Comparison of ENCODE assay signal across 20 cellular contexts in the genomic region with DNA sequence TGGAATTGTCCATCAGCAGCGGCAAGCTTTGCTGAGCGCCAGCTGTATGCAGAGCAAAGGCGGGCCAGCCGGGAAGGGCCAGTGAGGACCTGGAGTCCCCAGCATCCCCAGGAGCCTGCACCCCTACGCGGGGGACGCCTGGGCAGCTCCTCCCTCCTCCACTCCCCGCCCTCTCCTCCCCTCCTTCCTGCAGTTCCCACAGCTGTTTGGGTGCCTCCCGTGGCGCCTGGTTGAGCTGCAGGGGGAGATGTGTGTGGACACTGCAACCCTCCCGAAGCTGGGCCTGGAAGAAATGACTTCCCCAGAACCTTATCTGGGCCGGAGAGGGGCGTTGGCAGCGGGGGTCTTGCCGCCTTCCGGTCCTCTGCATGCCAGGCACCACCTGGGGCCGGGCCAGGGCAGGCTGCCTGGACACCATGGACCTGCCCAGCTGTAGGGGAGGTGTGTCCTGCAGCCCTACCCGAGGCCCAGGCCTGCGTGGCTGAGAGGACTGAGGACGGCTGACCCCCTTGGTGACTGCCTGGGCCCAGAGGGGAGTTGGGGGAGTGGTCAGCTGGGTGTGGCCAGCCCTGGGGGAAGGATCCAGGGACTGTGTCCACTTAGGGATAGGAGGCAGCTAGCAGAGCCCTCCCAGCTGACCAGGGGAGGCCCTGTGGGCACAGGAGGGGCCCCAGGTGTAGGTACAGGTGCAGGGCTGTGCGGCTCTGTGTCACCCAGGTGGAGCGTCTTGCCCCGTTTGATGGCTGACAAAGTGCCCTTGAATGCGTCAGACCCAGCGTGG. TPM values are rescaled to one million over a fixed set of nuclear protein-coding genes. Genes with fewer than 3 reads are reported as not detected.
DNase-seq lines count a peak whose midpoint lies in the region; ATAC-seq and TF ChIP-seq lines count a peak whose summit lies in the region.
"Had no signal": no experiment of that assay in that cellular context is flagged by ENCODE, and none has a peak within 500 bp of the region (broad histone marks: within the 10 kb centered on the region; RNA-seq: fewer than 3 reads in every experiment).

No MANE protein-coding gene starts in this region.

- H3K27ac Mint-ChIP-seq in activated CD4-positive, alpha-beta memory T cell treated with anti-CD3 and anti-CD28 coated beads for 36 hours, result no peak overlapping the region
- H3K27ac Mint-ChIP-seq: CD8-positive, alpha-beta memory T cell; immature natural killer cell had no signal

- intact Hi-C loops in posterior vena cava (cut with DNase I), result loop anchor here in 1 of 2 donors (5.0 kb wide), 1 partner anchor 201 kb away; no protein-coding TSS in a partner anchor
- intact Hi-C loops in activated CD4-positive, alpha-beta memory T cell treated with anti-CD3 and anti-CD28 coated beads for 36 hours (cut with micrococcal nuclease), result no loop called here

- TF ChIP-seq CTCF in fibroblast of the aortic adventitia (IDR thresholded peaks at IDR 0.05; ENCODE audit: insufficient read depth, low read length), result peak; percentile 34

- no peaks in the 10 kb centered on the region for H3K36me3 Mint-ChIP-seq in activated CD4-positive, alpha-beta memory T cell treated with anti-CD3 and anti-CD28 coated beads for 36 hours
- H3K36me3 Mint-ChIP-seq: CD8-positive, alpha-beta memory T cell; immature natural killer cell had no signal

- H3K4me3 Mint-ChIP-seq in activated CD4-positive, alpha-beta memory T cell treated with anti-CD3 and anti-CD28 coated beads for 36 hours, result no peak overlapping the region
- H3K4me3 Mint-ChIP-seq: CD8-positive, alpha-beta memory T cell; immature natural killer cell had no signal

- no peak for ATAC-seq in HG03175 (IDR thresholded peaks at IDR 0.05; ENCODE audit: unreplicated experiment)
- ATAC-seq: Panc1 had no signal

- POLR2A ChIA-PET in activated CD4-positive, alpha-beta memory T cell treated with anti-CD3 and anti-CD28 coated beads for 36 hours (lab: Charles Lee), result no interaction called here

- in situ Hi-C loops in G401 (cut with HindIII; ENCODE audit: low sequenced_read_pairs), result no loop called here

- peak; percentile 43 for DNase-seq in DMS53 (lab: John Stamatoyannopoulos, UW)
- DNase-seq in DMS53 treated with DMSO at 0.1 percent for 48 hours (lab: John Stamatoyannopoulos, UW; ENCODE audit: unreplicated experiment), result no peak
- peak; percentile 49 for DNase-seq in NCI-H226
- peak; percentile 19 for DNase-seq in fibroblast of the aortic adventitia (ENCODE audit: low read depth)
- peak; percentile 77 for DNase-seq in posterior vena cava (ENCODE audit: low spot score)
- no peak for DNase-seq in G401 (ENCODE audit: low spot score)
- DNase-seq in activated CD4-positive, alpha-beta memory T cell treated with anti-CD3 and anti-CD28 coated beads for 36 hours, result no peak
- DNase-seq: activated CD4-positive, alpha-beta T cell treated with anti-CD3 and anti-CD28 coated beads for 4 hours; activated T-cell treated with anti-CD3 and anti-CD28 coated beads, Interleukin-2, amount 50 U/mL, for 1 hour; immature natural killer cell; NCI-H187 treated with DMSO at 0.1 percent for 48 hours; NCI-H526; testis had no signal

- H3K4me3 ChIP-seq in fibroblast of the aortic adventitia (ENCODE audit: low read depth, low read length), result no peak overlapping the region
- H3K4me3 ChIP-seq: testis had no signal

- peaks cover 4% of the 10 kb centered on the region for H3K4me1 Mint-ChIP-seq in activated CD4-positive, alpha-beta memory T cell treated with anti-CD3 and anti-CD28 coated beads for 36 hours (ENCODE audit: low read depth)

- H3K27me3 Mint-ChIP-seq in activated CD4-positive, alpha-beta memory T cell treated with anti-CD3 and anti-CD28 coated beads for 36 hours, result peaks cover 20% of the 10 kb centered on the region

- no peaks in the 10 kb centered on the region for H3K9me3 Mint-ChIP-seq in activated CD4-positive, alpha-beta memory T cell treated with anti-CD3 and anti-CD28 coated beads for 36 hours
- H3K9me3 Mint-ChIP-seq: immature natural killer cell had no signal

- CTCF ChIA-PET in activated CD4-positive, alpha-beta memory T cell treated with anti-CD3 and anti-CD28 coated beads for 36 hours (lab: Charles Lee), result interaction anchor here (0.6 to 1.8 kb wide), 3 partner anchors 21 to 205 kb away, joined by 3 to 5 read pairs (median 4); no protein-coding TSS in a partner anchor

RNA-seq across cellular contexts. Expression of gene MUC6, which starts 16.8 kb away (rescaled TPM):
- under 0.01 TPM in 1 of 2 replicates, not detected in the other for total RNA-seq in fibroblast of the aortic adventitia (ENCODE audit: low replicate concordance)
- total RNA-seq in posterior vena cava, result not detected
- total RNA-seq in G401 (2014; rRNA removed; shearing (Covaris generic)), result not detected in 2 replicates
- total RNA-seq in activated CD4-positive, alpha-beta memory T cell treated with anti-CD3 and anti-CD28 coated beads for 36 hours, result not detected
- total RNA-seq: CD8-positive, alpha-beta memory T cell; chondrocyte; M059J; osteocyte; T-helper 1 cell treated with Interleukin-12 subunit alpha and Interleukin-12 subunit beta and Interleukin-4 antibody, amounts not matched to agents 30 ng/mL and 1 ng/mL, for 36 hours had no signal

RNA-seq across cellular contexts. Expression of gene MUC2, which starts 21.4 kb away (rescaled TPM):
- not detected in 2 replicates for total RNA-seq in fibroblast of the aortic adventitia (ENCODE audit: low replicate concordance)
- under 1 TPM in 1 of 2 donors, not detected in 1; 0.05 TPM for total RNA-seq in posterior vena cava
- not detected in 2 replicates for total RNA-seq in G401 (2014; rRNA removed; shearing (Covaris generic))
- not detected for total RNA-seq in activated CD4-positive, alpha-beta memory T cell treated with anti-CD3 and anti-CD28 coated beads for 36 hours
- total RNA-seq: CD8-positive, alpha-beta memory T cell; chondrocyte; M059J; osteocyte; T-helper 1 cell treated with Interleukin-12 subunit alpha and Interleukin-12 subunit beta and Interleukin-4 antibody, amounts not matched to agents 30 ng/mL and 1 ng/mL, for 36 hours had no signal

Comparison
In these comparisons a context has a peak if more than half of its experiments do, and no peak if none do; other contexts are left out.
1. DNase-seq: peak in DMS53 (single experiment), NCI-H226 (single experiment), fibroblast of the aortic adventitia (single experiment) and posterior vena cava (single experiment); none in DMS53 treated with DMSO at 0.1 percent for 48 hours (single experiment), G401 (single experiment) and activated CD4-positive, alpha-beta memory T cell treated with anti-CD3 and anti-CD28 coated beads for 36 hours (single experiment).